ENCODE assay signal across 15 cellular contexts in the genomic region with DNA sequence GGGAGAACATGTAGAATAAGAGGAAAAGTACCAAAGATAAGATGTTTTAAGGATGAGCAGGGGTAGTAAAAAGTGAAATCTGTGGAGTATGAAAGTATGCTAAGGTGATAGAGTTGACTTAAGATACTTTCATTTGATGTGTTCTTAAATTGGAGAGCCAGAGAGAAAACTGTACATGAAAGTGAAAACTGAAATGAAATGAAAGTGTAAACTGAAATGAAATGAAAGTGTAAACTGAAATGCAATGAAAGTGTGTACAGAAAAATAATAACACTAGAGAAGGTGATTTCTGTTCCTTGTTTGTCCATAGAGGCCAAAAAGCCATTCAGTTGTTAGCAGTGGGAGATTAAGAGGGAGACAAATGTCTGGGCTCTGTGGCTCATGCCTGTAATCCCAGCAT. TPM values are rescaled to one million over a fixed set of nuclear protein-coding genes. Genes with fewer than 3 reads are reported as not detected.
DNase-seq lines count a peak whose midpoint lies in the region; ATAC-seq and TF ChIP-seq lines count a peak whose summit lies in the region.
"Had no signal": no experiment of that assay in that cellular context is flagged by ENCODE, and none has a peak within 500 bp of the region (broad histone marks: within the 10 kb centered on the region; RNA-seq: fewer than 3 reads in every experiment).

No MANE protein-coding gene starts in this region.

- H3K4me3 ChIP-seq in thyroid gland (replicated peaks in 1 of 3), result no peak overlapping the region
- H3K4me3 ChIP-seq: A549 had no signal

- no peak overlapping the region for H3K4me3 Mint-ChIP-seq in activated naive CD4-positive, alpha-beta T cell treated with anti-CD3 and anti-CD28 coated beads, Interleukin-2, amount 10 ng/mL, durations not matched to agents 7 days and 5 days
- no peak overlapping the region for H3K4me3 Mint-ChIP-seq in effector memory CD8-positive, alpha-beta T cell

- no peaks in the 10 kb centered on the region for H3K9me3 ChIP-seq in thyroid gland
- H3K9me3 ChIP-seq: A549 had no signal

- intact Hi-C loops in thyroid gland (cut with DNase I), result no loop called here

- no peaks in the 10 kb centered on the region for H3K27me3 Mint-ChIP-seq in activated naive CD4-positive, alpha-beta T cell treated with anti-CD3 and anti-CD28 coated beads, Interleukin-2, amount 10 ng/mL, durations not matched to agents 7 days and 5 days
- H3K27me3 Mint-ChIP-seq in effector memory CD8-positive, alpha-beta T cell, result no peaks in the 10 kb centered on the region

- peak overlapping the region in 2 of 3 donors; percentile 3 to 19 for H3K27ac ChIP-seq in thyroid gland
- H3K27ac ChIP-seq: parathyroid adenoma had no signal

- H3K9me3 Mint-ChIP-seq in activated naive CD4-positive, alpha-beta T cell treated with anti-CD3 and anti-CD28 coated beads, Interleukin-2, amount 10 ng/mL, durations not matched to agents 7 days and 5 days, result no peaks in the 10 kb centered on the region
- no peaks in the 10 kb centered on the region for H3K9me3 Mint-ChIP-seq in effector memory CD8-positive, alpha-beta T cell

- peaks cover 0 to 18% of the 10 kb centered on the region in 2 donors for H3K4me1 ChIP-seq in thyroid gland
- H3K4me1 ChIP-seq: parathyroid adenoma had no signal

- DNase-seq in activated naive CD4-positive, alpha-beta T cell treated with anti-CD3 and anti-CD28 coated beads, Interleukin-2, amount 10 ng/mL, durations not matched to agents 7 days and 5 days, result no peak
- no peak for DNase-seq in activated naive CD4-positive, alpha-beta T cell treated with anti-CD3 and anti-CD28 coated beads, Interleukin-2, amount 50 U/mL, for 16 hours
- DNase-seq in thyroid gland (no peak), NCI-H510A (lab: John Stamatoyannopoulos, UW) (no peak), C1 segment of cervical spinal cord (lab: John Stamatoyannopoulos, UW) (no peak)
- no peak for DNase-seq in effector memory CD8-positive, alpha-beta T cell
- DNase-seq: anterior cingulate cortex, cortex of kidney had no signal

- H3K4me1 Mint-ChIP-seq in activated naive CD4-positive, alpha-beta T cell treated with anti-CD3 and anti-CD28 coated beads, Interleukin-2, amount 10 ng/mL, durations not matched to agents 7 days and 5 days, result peaks cover 18% of the 10 kb centered on the region
- peaks cover 4 to 7% of the 10 kb centered on the region in 2 donors for H3K4me1 Mint-ChIP-seq in effector memory CD8-positive, alpha-beta T cell (ENCODE audit: low read depth in 2 of 2)

- no peak for TF ChIP-seq POLR2A in thyroid gland (IDR thresholded peaks at IDR 0.05)

- no peak for TF ChIP-seq CTCF in thyroid gland (IDR thresholded peaks at IDR 0.05)

- H3K27me3 ChIP-seq in thyroid gland, result no peaks in the 10 kb centered on the region

- no peaks in the 10 kb centered on the region for H3K36me3 ChIP-seq in thyroid gland

- H3K36me3 Mint-ChIP-seq in activated naive CD4-positive, alpha-beta T cell treated with anti-CD3 and anti-CD28 coated beads, Interleukin-2, amount 10 ng/mL, durations not matched to agents 7 days and 5 days, result peaks cover 39% of the 10 kb centered on the region
- H3K36me3 Mint-ChIP-seq in effector memory CD8-positive, alpha-beta T cell (ENCODE audit: insufficient read depth), result peaks cover 24% of the 10 kb centered on the region

- peak overlapping the region; percentile 25 for H3K27ac Mint-ChIP-seq in activated naive CD4-positive, alpha-beta T cell treated with anti-CD3 and anti-CD28 coated beads, Interleukin-2, amount 10 ng/mL, durations not matched to agents 7 days and 5 days
- H3K27ac Mint-ChIP-seq in effector memory CD8-positive, alpha-beta T cell, result no peak overlapping the region

- CTCF ChIA-PET in activated naive CD4-positive, alpha-beta T cell treated with anti-CD3 and anti-CD28 coated beads, Interleukin-2, amount 10 ng/mL, durations not matched to agents 7 days and 5 days (lab: Charles Lee), result interaction anchor here (0.7 kb wide), 1 partner anchor 11 kb away, joined by 3 read pairs; no protein-coding TSS in a partner anchor

- ATAC-seq in GM21717 (IDR thresholded peaks at IDR 0.05; ENCODE audit: unreplicated experiment), result peak; percentile 82
- ATAC-seq in HG03432 (IDR thresholded peaks at IDR 0.05; ENCODE audit: unreplicated experiment), result peak; percentile 72
- no peak for ATAC-seq in effector memory CD8-positive, alpha-beta T cell (replicated peaks)
- ATAC-seq: A549, esophagus mucosa had no signal

RNA-seq across cellular contexts. Expression of gene AHR, which starts 17.5 kb away (rescaled TPM):
- total RNA-seq in thyroid gland, result 100 to 1,000 TPM in 1 of 4 donors, 10 to 100 TPM in 3; 68.3 to 127 (median 84.7) TPM
- total RNA-seq: G401, OCI-LY7 had no signal
